Comparison of ENCODE assay signal across 8 cellular contexts in genomic region chr7:152464312-152465117, GRCh38. TPM values are rescaled to one million over a fixed set of nuclear protein-coding genes. Genes with fewer than 3 reads are reported as not detected.
DNase-seq lines count a peak whose midpoint lies in the region; ATAC-seq and TF ChIP-seq lines count a peak whose summit lies in the region.

No MANE protein-coding gene starts in this region.

- H2AFZ ChIP-seq in hepatocyte: peak overlapping the region; percentile 77

- H3K9me3 ChIP-seq in hepatocyte (ENCODE audit: low read depth): no peaks in the 10 kb centered on the region

- WGBS in hepatocyte (ENCODE audit: low lambda C conversion rate, missing lambda C conversion rate): 2% methylated on average over 52 of the region's 91 CpGs

- no peaks in the 10 kb centered on the region for H3K9me2 ChIP-seq in hepatocyte (replicated peaks; ENCODE audit: insufficient read depth)

- H4K20me1 ChIP-seq in hepatocyte (ENCODE audit: insufficient read depth, poor library complexity, severe bottlenecking): no peaks in the 10 kb centered on the region

- H3K36me3 ChIP-seq in hepatocyte (replicated peaks; ENCODE audit: insufficient read depth, low read depth): no peaks in the 10 kb centered on the region

- TF ChIP-seq CTCF in hepatocyte (IDR thresholded peaks at IDR 0.05; ENCODE audit: poor library complexity): no peak

- H3K27ac ChIP-seq in hepatocyte: peak overlapping the region; percentile 100

- peaks cover 13% of the 10 kb centered on the region for H3K79me2 ChIP-seq in hepatocyte

- H3K4me2 ChIP-seq in hepatocyte: peak overlapping the region; percentile 88

- H3K4me3 ChIP-seq in GM08714 (ENCODE audit: low read length) (peak overlapping the region; percentile 75), hepatocyte (peak overlapping the region; percentile 99)

- peak; percentile 33 for ATAC-seq in GM21737 (IDR thresholded peaks at IDR 0.05; ENCODE audit: unreplicated experiment)

- DNase-seq in KG1 (lab: John Stamatoyannopoulos, UW) (peak; percentile 79), T follicular helper cell (ENCODE audit: low read depth) (peak; percentile 46), anterior cingulate cortex (lab: John Stamatoyannopoulos, UW) (peak in 57 of 58 donors; percentile 31 to 91 (median 75)), hepatocyte (ENCODE audit: low spot score) (peak; percentile 90), renal cortical epithelial cell (ENCODE audit: low read depth) (peak; percentile 30), cortex of kidney (lab: John Stamatoyannopoulos, UW) (no peak)

- no peaks in the 10 kb centered on the region for H3K27me3 ChIP-seq in hepatocyte

- peaks cover 24% of the 10 kb centered on the region for H3K4me1 ChIP-seq in hepatocyte (ENCODE audit: insufficient read depth)

RNA-seq across cellular contexts. Expression of gene KMT2C, which starts 28.7 kb away (rescaled TPM):
- total RNA-seq in hepatocyte (38.8 and 47.7 TPM in 2 replicates), renal cortical epithelial cell (12.9 and 74.3 TPM in 2 replicates)
- polyA plus RNA-seq in hepatocyte: 21.9 and 22.5 TPM in 2 replicates
